In genomic region chr2:47034973-47035609, GRCh38 we compare ENCODE assay signal across 1 cellular context.
TF ChIP-seq lines count a peak whose summit lies in the region.

No MANE protein-coding gene starts in this region.

TF ChIP-seq in HepG2, 621 proteins besides CTCF, POLR2A, EP300 and RAD21 (continued from another document and continues in another):
- no peak for TF ChIP-seq USF2 (IDR thresholded peaks at IDR 0.05; ENCODE audit: low read depth, low read length)
- TF ChIP-seq USF2 (CRISPR knock-in tag; IDR thresholded peaks at IDR 0.05; ENCODE audit: borderline replicate concordance) = 0 out of 2 replicates have a peak, but pooled peaks have one; percentile 35
- TF ChIP-seq NPAS2 (CRISPR knock-in tag; IDR thresholded peaks at IDR 0.05; ENCODE audit: borderline replicate concordance) = no peak
- no peak for TF ChIP-seq PRDM15 (CRISPR knock-in tag; IDR thresholded peaks at IDR 0.05)
- no peak for TF ChIP-seq ZBTB7B (CRISPR knock-in tag; IDR thresholded peaks at IDR 0.05)
- TF ChIP-seq ZSCAN5A (CRISPR knock-in tag; IDR thresholded peaks at IDR 0.05; ENCODE audit: borderline replicate concordance) = no peak
- TF ChIP-seq BRCA1 (CRISPR knock-in tag; IDR thresholded peaks at IDR 0.05) = no peak
- TF ChIP-seq ZNF563 (CRISPR knock-in tag; IDR thresholded peaks at IDR 0.05) = no peak
- TF ChIP-seq RERE (CRISPR knock-in tag; IDR thresholded peaks at IDR 0.05; ENCODE audit: low read depth) = no peak
- no peak for TF ChIP-seq ZNF136 (CRISPR knock-in tag; IDR thresholded peaks at IDR 0.05; ENCODE audit: low read depth)
- 0 out of 2 replicates have a peak, but pooled peaks have one; percentile 3 for TF ChIP-seq ZXDC (CRISPR knock-in tag; IDR thresholded peaks at IDR 0.05)
- TF ChIP-seq LBX2 (CRISPR knock-in tag; IDR thresholded peaks at IDR 0.05; ENCODE audit: borderline replicate concordance) = peak; percentile 67; the same call in 1 of the 2 replicates
- TF ChIP-seq ZNF263 (CRISPR knock-in tag; IDR thresholded peaks at IDR 0.05) = no peak; the same call in 1 of the 2 replicates
- TF ChIP-seq GATAD2A (CRISPR knock-in tag; IDR thresholded peaks at IDR 0.05) = no peak
- TF ChIP-seq GATAD1 (CRISPR knock-in tag; IDR thresholded peaks at IDR 0.05) = peak; percentile 14; the same call in 1 of the 2 replicates
- no peak for TF ChIP-seq REPIN1 (CRISPR knock-in tag; IDR thresholded peaks at IDR 0.05; ENCODE audit: borderline replicate concordance, low read depth)
- no peak for TF ChIP-seq SRF (IDR thresholded peaks at IDR 0.05; ENCODE audit: low read depth, low read length)
- TF ChIP-seq ATF7 (IDR thresholded peaks at IDR 0.05) = no peak
- TF ChIP-seq ATF7 (CRISPR knock-in tag; IDR thresholded peaks at IDR 0.05) = 0 out of 2 replicates have a peak, but pooled peaks have one; percentile 17
- TF ChIP-seq SP1 (IDR thresholded peaks at IDR 0.05) = no peak
- TF ChIP-seq SP1 (CRISPR knock-in tag; IDR thresholded peaks at IDR 0.05) = no peak
- no peak for TF ChIP-seq ZBTB2 (CRISPR knock-in tag; IDR thresholded peaks at IDR 0.05; ENCODE audit: low read depth)
- no peak for TF ChIP-seq ZNF564 (CRISPR knock-in tag; IDR thresholded peaks at IDR 0.05)
- TF ChIP-seq ZNF501 (CRISPR knock-in tag; IDR thresholded peaks at IDR 0.05) = 0 out of 2 replicates have a peak, but pooled peaks have one; percentile 2
- TF ChIP-seq ZNF572 (CRISPR knock-in tag; IDR thresholded peaks at IDR 0.05) = no peak
- no peak; the same call in 1 of the 2 replicates for TF ChIP-seq ZNF569 (CRISPR knock-in tag; IDR thresholded peaks at IDR 0.05; ENCODE audit: borderline replicate concordance)
- TF ChIP-seq ARNT2 (CRISPR knock-in tag; IDR thresholded peaks at IDR 0.05; ENCODE audit: low read depth) = 0 out of 2 replicates have a peak, but pooled peaks have one; percentile 42
- TF ChIP-seq ZNF710 (CRISPR knock-in tag; IDR thresholded peaks at IDR 0.05; ENCODE audit: borderline replicate concordance) = no peak; the same call in 1 of the 2 replicates
- 0 out of 2 replicates have a peak, but pooled peaks have one; percentile 14 for TF ChIP-seq CREBL2 (CRISPR knock-in tag; IDR thresholded peaks at IDR 0.05; ENCODE audit: borderline replicate concordance)
